Comparison of ENCODE assay signal across 17 cellular contexts in the genomic region with DNA sequence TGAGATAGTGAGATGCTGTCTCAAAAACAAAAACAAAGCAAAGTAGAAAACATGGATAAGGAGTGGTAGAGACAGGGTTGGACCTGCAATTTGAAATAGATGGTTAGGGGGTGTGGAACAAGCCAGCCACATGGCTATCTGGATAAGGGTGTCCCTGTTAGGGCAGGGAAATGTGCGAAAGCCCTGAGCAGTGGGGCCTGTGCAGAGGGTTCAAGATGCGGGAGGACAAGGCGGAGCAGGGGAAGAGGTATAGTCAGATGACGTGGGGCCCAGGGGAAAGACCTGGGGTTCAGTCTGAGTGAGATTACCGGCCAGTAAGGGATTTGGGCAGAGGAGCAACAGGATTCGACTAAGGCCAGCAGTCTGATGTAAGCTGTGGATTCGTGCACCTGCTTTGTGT. TPM values are rescaled to one million over a fixed set of nuclear protein-coding genes. Genes with fewer than 3 reads are reported as not detected.
"Had no signal": no experiment of that assay in that cellular context is flagged by ENCODE, and none has a peak within 500 bp of the region (broad histone marks: within the 10 kb centered on the region; RNA-seq: fewer than 3 reads in every experiment).

No MANE protein-coding gene starts in this region.

- ATAC-seq: activated naive CD8-positive, alpha-beta T cell treated with anti-CD3 and anti-CD28 coated beads, Interleukin-2, amount 50 U/mL, for 24 hours had no signal

- H3K4me2 ChIP-seq: neural progenitor cell had no signal

- H3K27me3 ChIP-seq: esophagus muscularis mucosa, neural progenitor cell, ovary, tibial artery had no signal

- H3K4me1 ChIP-seq: esophagus muscularis mucosa, neural progenitor cell, tibial artery had no signal

- H2AFZ ChIP-seq: neural progenitor cell had no signal

- H3K27ac ChIP-seq: esophagus muscularis mucosa, neural progenitor cell, ovary, tibial artery had no signal

- H3K36me3 ChIP-seq: esophagus muscularis mucosa, neural progenitor cell, ovary, tibial artery had no signal

- FAIRE-seq: bronchial epithelial cell had no signal

- H3K4me3 ChIP-seq: esophagus muscularis mucosa, neural progenitor cell, ovary, tibial artery had no signal

- H3K9me3 ChIP-seq: esophagus muscularis mucosa, ovary, tibial artery had no signal

- DNase-seq: activated CD4-positive, alpha-beta T cell treated with anti-CD3 and anti-CD28 coated beads, Interleukin-2, amount 10 ng/mL, durations not matched to agents 24 days and 14 days; activated CD4-positive, CD25-positive, alpha-beta regulatory T cell; activated naive CD4-positive, alpha-beta T cell; activated naive CD8-positive, alpha-beta T cell treated with anti-CD3 and anti-CD28 coated beads, Interleukin-2, amount 50 U/mL, for 24 hours; activated T-cell treated with anti-CD3 and anti-CD28 coated beads for 4 hours; hypothalamus; ovary; stimulated activated CD4-positive, alpha-beta T cell treated with anti-CD3 and anti-CD28 coated beads, Interleukin-15, amount 100 ng/mL, for 24 hours; stimulated activated CD4-positive, alpha-beta T cell treated with anti-CD3 and anti-CD28 coated beads, Interleukin-4, amount 100 ng/mL, for 1 hour; stimulated activated naive CD4-positive, alpha-beta T cell had no signal

RNA-seq across cellular contexts. Expression of a gene that starts 18.4 kb away (rescaled TPM):
- total RNA-seq: activated CD4-positive, alpha-beta T cell treated with anti-CD3 and anti-CD28 coated beads, Interleukin-2, amount 10 ng/mL, durations not matched to agents 24 days and 14 days; esophagus muscularis mucosa; lower leg skin; myocyte; subcutaneous adipose tissue had no signal
